ENCODE assay signal across 16 cellular contexts in the genomic region with DNA sequence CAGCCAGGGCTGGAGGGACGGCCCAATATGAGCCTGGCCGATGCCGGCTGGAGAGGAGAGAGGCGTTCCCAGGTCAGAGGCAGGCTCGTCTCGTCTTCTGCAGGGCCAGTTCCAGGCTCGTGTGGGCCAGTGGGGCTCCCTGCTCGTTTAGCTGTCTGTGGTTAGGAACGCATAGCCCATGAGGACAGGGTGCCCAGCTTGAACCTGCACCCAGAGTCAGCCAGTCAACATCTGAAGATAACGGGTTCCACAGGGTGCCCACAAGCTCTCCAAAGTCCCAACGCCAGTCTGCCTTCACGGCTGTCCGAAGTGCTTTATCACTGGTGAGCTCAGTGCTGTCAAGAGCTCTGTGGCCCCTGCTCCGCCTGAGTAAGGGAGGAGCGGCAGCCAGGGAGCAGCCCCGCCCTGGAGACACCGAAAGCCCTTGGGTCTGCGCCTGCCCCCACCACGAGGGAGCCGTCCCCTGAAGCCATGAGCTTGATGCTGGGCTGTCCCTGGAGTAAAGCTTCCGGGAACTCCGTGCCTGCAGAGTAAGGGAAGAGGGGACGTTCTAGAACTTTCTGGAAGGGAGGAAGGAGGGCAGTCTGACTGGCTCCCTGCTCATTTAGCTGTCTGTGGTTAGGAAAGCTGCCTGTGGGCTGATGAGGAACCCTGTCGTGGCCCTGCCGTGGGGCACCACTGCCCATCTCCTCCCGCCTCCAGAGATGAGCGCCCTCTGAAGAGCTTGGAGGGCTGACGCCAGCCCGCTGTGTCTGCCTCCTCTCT. TPM values are rescaled to one million over a fixed set of nuclear protein-coding genes. Genes with fewer than 3 reads are reported as not detected.
DNase-seq lines count a peak whose midpoint lies in the region; ATAC-seq and TF ChIP-seq lines count a peak whose summit lies in the region.
"Had no signal": no experiment of that assay in that cellular context is flagged by ENCODE, and none has a peak within 500 bp of the region (broad histone marks: within the 10 kb centered on the region; RNA-seq: fewer than 3 reads in every experiment).

No MANE protein-coding gene starts in this region.

- peaks cover 21 to 23% of the 10 kb centered on the region in 2 experiments for H3K4me1 ChIP-seq in trophoblast cell (ENCODE audit: control insufficient read depth in 1 of 2, insufficient read depth in 2 of 2, low read length in 2 of 2)
- H3K4me1 ChIP-seq in ascending aorta, result peaks cover 0 to 13% of the 10 kb centered on the region in 2 donors

- no peak overlapping the region for H2BK120ac ChIP-seq in trophoblast cell (ENCODE audit: insufficient read depth, low read length, poor library complexity)

- TF ChIP-seq CTCF in NB4 (IDR thresholded peaks at IDR 0.05; ENCODE audit: low read depth, low read length) (no peak), ascending aorta (IDR thresholded peaks at IDR 0.05) (no peak), omental fat pad (IDR thresholded peaks at IDR 0.05) (no peak)

- no peak overlapping the region for H3K23ac ChIP-seq in trophoblast cell (ENCODE audit: low read length)

- H3K18ac ChIP-seq in trophoblast cell (ENCODE audit: low read length), result peak overlapping the region; percentile 41

- H4K8ac ChIP-seq in trophoblast cell (ENCODE audit: low read depth, low read length), result no peak overlapping the region

- WGBS in trophoblast cell (ENCODE audit: extremely low coverage, insufficient coverage, insufficient read length), result no CpG with 5 or more reads among the region's 29 CpGs

- ATAC-seq in omental fat pad (ENCODE audit: low FRiP score), result no peak
- ATAC-seq: activated CD4-positive, CD25-positive, alpha-beta regulatory T cell treated with anti-CD3 and anti-CD28 coated beads, Interleukin-2, amount 50 U/mL, for 24 hours; left lobe of liver had no signal

- H4K91ac ChIP-seq in trophoblast cell (ENCODE audit: low read depth, low read length), result peak overlapping the region; percentile 62

- no peaks in the 10 kb centered on the region for H3K27me3 ChIP-seq in trophoblast cell (ENCODE audit: insufficient read depth, low read length)
- no peaks in the 10 kb centered on the region for H3K27me3 ChIP-seq in ascending aorta

- H3K79me1 ChIP-seq in trophoblast cell (ENCODE audit: low read length), result peaks cover 11% of the 10 kb centered on the region

- intact Hi-C loops in ascending aorta (cut with DNase I), result no loop called here

- H3K79me2 ChIP-seq in trophoblast cell (ENCODE audit: control insufficient read depth, insufficient read depth, low read length, poor library complexity), result peaks cover 9% of the 10 kb centered on the region

- H3K36me3 ChIP-seq in trophoblast cell (ENCODE audit: control insufficient read depth in 1 of 2, insufficient read depth in 2 of 2, low read length in 2 of 2) (no peaks in the 10 kb centered on the region), ascending aorta (no peaks in the 10 kb centered on the region)
- H3K36me3 ChIP-seq: heart left ventricle had no signal

- H3K27ac ChIP-seq in trophoblast cell (ENCODE audit: low read depth, low read length), result no peak overlapping the region
- no peak overlapping the region for H3K27ac ChIP-seq in ascending aorta
- H3K27ac ChIP-seq: heart left ventricle had no signal

- H2AK5ac ChIP-seq in trophoblast cell (ENCODE audit: low read length), result no peak overlapping the region

- H3K9me3 ChIP-seq in trophoblast cell (ENCODE audit: insufficient read depth, low read depth, low read length), result no peaks in the 10 kb centered on the region
- no peaks in the 10 kb centered on the region for H3K9me3 ChIP-seq in ascending aorta
- H3K9me3 ChIP-seq: heart left ventricle had no signal

- no peak overlapping the region for H2AFZ ChIP-seq in trophoblast cell (ENCODE audit: insufficient read depth, low read length, poor library complexity)

- no peak overlapping the region for H3K9ac ChIP-seq in trophoblast cell (ENCODE audit: low read length)

- peak overlapping the region; percentile 3 for H2BK12ac ChIP-seq in trophoblast cell (ENCODE audit: low read length)

- H3K4ac ChIP-seq in trophoblast cell (ENCODE audit: low read depth, low read length), result no peak overlapping the region

- H3K4me3 ChIP-seq in NB4 (ENCODE audit: low read depth, low read length) (no peak overlapping the region), trophoblast cell (ENCODE audit: low read depth, low read length) (no peak overlapping the region), ascending aorta (no peak overlapping the region)
- H3K4me3 ChIP-seq: heart left ventricle, SK-N-MC had no signal

- H3K4me2 ChIP-seq in trophoblast cell (ENCODE audit: low read length), result no peak overlapping the region

- H4K12ac ChIP-seq in trophoblast cell (ENCODE audit: low read depth, low read length), result no peak overlapping the region

- peak overlapping the region; percentile 37 for H3K14ac ChIP-seq in trophoblast cell (ENCODE audit: low read length)

- DNase-seq in D341Med (ENCODE audit: low spot score) (peak; percentile 43), NB4 (ENCODE audit: low read depth) (peak; percentile 47), erythroblast (lab: John Stamatoyannopoulos, UW) (peak; percentile 84 to 85), trophoblast cell (no peak), dermis blood vessel endothelial cell (no peak), ascending aorta (ENCODE audit: low spot score in 2 of 2) (no peak), omental fat pad (ENCODE audit: low spot score) (no peak), NCI-H345 treated with DMSO at 0.1 percent for 48 hours (lab: John Stamatoyannopoulos, UW; ENCODE audit: unreplicated experiment) (no peak)
- DNase-seq: activated T-cell treated with anti-CD3 and anti-CD28 coated beads, Interleukin-2, amount 50 U/mL, for 24 hours; effector memory CD4-positive, alpha-beta T cell; HCEC 1CT; heart left ventricle; NCI-H1694 treated with DMSO at 0.1 percent for 48 hours had no signal

- H2BK5ac ChIP-seq in trophoblast cell (ENCODE audit: low read depth, low read length, poor library complexity), result no peak overlapping the region

- TF ChIP-seq POLR2A in NB4 (IDR thresholded peaks at IDR 0.05; ENCODE audit: extremely low read depth, insufficient read length), result no peak
- TF ChIP-seq POLR2A in erythroblast (IDR thresholded peaks at IDR 0.05; ENCODE audit: low read length), result peak; percentile 27

RNA-seq across cellular contexts. Expression of a gene that starts 2.7 kb away (rescaled TPM):
- polyA plus RNA-seq in trophoblast cell (2013), result 19.8 and 20.5 TPM in 2 replicates
- total RNA-seq in dermis blood vessel endothelial cell (5.2 and 10.9 TPM in 2 replicates), ascending aorta (1.3 TPM), omental fat pad (10 to 100 TPM; 13.2 to 20.1 (median 17.3) TPM)

RNA-seq across cellular contexts. Expression of a gene that starts 10.3 kb away (rescaled TPM):
- 11.7 and 12.7 TPM in 2 replicates for polyA plus RNA-seq in trophoblast cell (2013)
- total RNA-seq in dermis blood vessel endothelial cell (54.4 and 65.5 TPM in 2 replicates), ascending aorta (52.9 TPM), omental fat pad (100 to 1,000 TPM in 2 of 4 donors, 10 to 100 TPM in 2; 69.4 to 176 (median 103) TPM)

RNA-seq across cellular contexts. Expression of a gene that starts 26.7 kb away (rescaled TPM):
- polyA plus RNA-seq in trophoblast cell (2013), result 82.5 and 87.8 TPM in 2 replicates
- total RNA-seq in dermis blood vessel endothelial cell (56.0 and 74.9 TPM in 2 replicates), ascending aorta (16.5 TPM), omental fat pad (10 to 100 TPM; 18.0 to 47.6 (median 33.6) TPM)

Comparison
In these comparisons a context has a peak if more than half of its experiments do, and no peak if none do; other contexts are left out.
1. DNase-seq: peak in D341Med (single experiment), NB4 (single experiment) and erythroblast (2 of 2); none in trophoblast cell (0 of 2), dermis blood vessel endothelial cell (single experiment), ascending aorta (0 of 2), omental fat pad (single experiment) and NCI-H345 treated with DMSO at 0.1 percent for 48 hours (single experiment).